ENCODE assay signal across 20 cellular contexts in the genomic region with DNA sequence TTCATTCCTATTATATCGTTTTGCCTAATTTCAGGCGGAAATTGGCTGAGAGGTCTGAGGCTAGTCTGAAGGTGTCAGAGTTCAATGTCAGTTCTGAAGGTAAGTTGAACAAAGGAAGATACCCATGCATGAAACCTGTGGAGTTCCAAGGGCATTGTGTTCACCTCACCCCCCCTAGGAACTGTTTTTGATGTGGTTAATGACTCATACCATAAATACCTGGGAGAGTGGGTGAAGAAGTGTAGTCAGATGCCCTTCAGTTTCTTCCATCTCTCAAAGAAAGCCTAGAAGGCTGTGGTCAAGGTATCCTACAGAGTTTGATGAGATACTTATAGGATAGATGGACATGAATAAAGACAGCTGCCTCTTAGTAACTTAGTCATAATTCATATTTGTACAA. TPM values are rescaled to one million over a fixed set of nuclear protein-coding genes. Genes with fewer than 3 reads are reported as not detected.
DNase-seq lines count a peak whose midpoint lies in the region; ATAC-seq and TF ChIP-seq lines count a peak whose summit lies in the region.
"Had no signal": no experiment of that assay in that cellular context is flagged by ENCODE, and none has a peak within 500 bp of the region (broad histone marks: within the 10 kb centered on the region; RNA-seq: fewer than 3 reads in every experiment).

No MANE protein-coding gene starts in this region.

- H3K79me2 ChIP-seq in HCT116 (ENCODE audit: insufficient read depth, low read length) (peaks cover 42% of the 10 kb centered on the region), mammary epithelial cell (ENCODE audit: insufficient read depth, low read length) (peaks cover 20% of the 10 kb centered on the region)

- H3K4me3 ChIP-seq in HCT116 (replicated peaks in 1 of 2; ENCODE audit: low read depth in 1 of 2, low read length in 2 of 2) = no peak overlapping the region
- H3K4me3 ChIP-seq in mammary epithelial cell (replicated peaks in 1 of 3; ENCODE audit: insufficient read depth in 1 of 3, low read depth in 2 of 3, low read length in 3 of 3) = no peak overlapping the region
- H3K4me3 ChIP-seq in esophagus muscularis mucosa = no peak overlapping the region
- H3K4me3 ChIP-seq in WERI-Rb-1 (ENCODE audit: low read depth, low read length) = no peak overlapping the region
- H3K4me3 ChIP-seq: HAP-1 had no signal

- TF ChIP-seq EP300 in esophagus muscularis mucosa (IDR thresholded peaks at IDR 0.05) = no peak

- intact Hi-C loops in HCT116 (cut with micrococcal nuclease) = loop anchor here (5.0 kb wide), 1 partner anchor 301 kb away; no protein-coding TSS in a partner anchor
- intact Hi-C loops in mammary epithelial cell (cut with micrococcal nuclease) = loop anchor here (10.0 kb wide), 1 partner anchor 304 kb away; no protein-coding TSS in a partner anchor
- intact Hi-C loops in esophagus muscularis mucosa (cut with DNase I) = no loop called here

- TF ChIP-seq CTCF in HCT116 (IDR thresholded peaks at IDR 0.05 in 2 of 3, conservative IDR thresholded peaks at IDR 0.05 in 1 of 3; ENCODE audit: borderline replicate concordance in 1 of 3, insufficient read depth in 1 of 3, low read depth in 2 of 3, low read length in 2 of 3) (no peak), mammary epithelial cell (conservative IDR thresholded peaks at IDR 0.05 in 1 of 2, IDR thresholded peaks at IDR 0.05 in 1 of 2; ENCODE audit: extremely low read depth in 1 of 2, insufficient read depth in 1 of 2, low read depth in 1 of 2, low read length in 2 of 2) (no peak), esophagus muscularis mucosa (IDR thresholded peaks at IDR 0.05) (no peak), WERI-Rb-1 (IDR thresholded peaks at IDR 0.05; ENCODE audit: low read depth, low read length) (no peak)

- POLR2A ChIA-PET in HCT116 (lab: Charles Lee) = no interaction called here

- in situ Hi-C loops in mammary epithelial cell (cut with MboI; ENCODE audit: low sequenced_read_pairs in 2 of 2) = no loop called here

- peaks cover 7% of the 10 kb centered on the region for H3K27me3 Mint-ChIP-seq in activated T-cell treated with anti-CD3 and anti-CD28 coated beads, Interleukin-2, amount 50 U/mL, for 24 hours

- no peak for DNase-seq in activated T-cell treated with anti-CD3 and anti-CD28 coated beads, Interleukin-2, amount 50 U/mL, for 24 hours
- DNase-seq in activated T-cell treated with anti-CD3 and anti-CD28 coated beads, Interleukin-2, amount 50 U/mL, for 1 hour = no peak
- DNase-seq in HCT116 (ENCODE audit: low read depth, low spot score) = peak; percentile 32
- DNase-seq in M059J (ENCODE audit: low read depth) = peak; percentile 68
- DNase-seq in mammary epithelial cell = peak; percentile 53
- DNase-seq in esophagus muscularis mucosa (ENCODE audit: extremely low spot score) = no peak
- no peak for DNase-seq in WERI-Rb-1
- DNase-seq: DMS153, KBM-7, NCI-H1048, NCI-H1436 treated with DMSO at 0.1 percent for 48 hours, NCI-H2081, NCI-H510A, NCI-H774, SHP77, SK-N-SH had no signal

- H2AFZ ChIP-seq in HCT116 (ENCODE audit: low read depth, low read length, poor library complexity, severe bottlenecking) (no peak overlapping the region), mammary epithelial cell (ENCODE audit: low read depth, low read length) (no peak overlapping the region)

- H3K4me3 Mint-ChIP-seq in activated T-cell treated with anti-CD3 and anti-CD28 coated beads, Interleukin-2, amount 50 U/mL, for 24 hours = no peak overlapping the region

- no peak overlapping the region for H3K27ac ChIP-seq in HCT116 (ENCODE audit: low read depth, low read length)
- H3K27ac ChIP-seq in mammary epithelial cell (ENCODE audit: insufficient read depth, low read depth, low read length) = no peak overlapping the region
- H3K27ac ChIP-seq in esophagus muscularis mucosa (replicated peaks in 1 of 4) = no peak overlapping the region
- H3K27ac ChIP-seq in WERI-Rb-1 = no peak overlapping the region
- H3K27ac ChIP-seq: C4-2B had no signal

- peak overlapping the region; percentile 62 for H3K27ac Mint-ChIP-seq in activated T-cell treated with anti-CD3 and anti-CD28 coated beads, Interleukin-2, amount 50 U/mL, for 24 hours

- H3K9ac ChIP-seq in HCT116 (ENCODE audit: low read length) (no peak overlapping the region), mammary epithelial cell (ENCODE audit: insufficient read depth, low read length) (no peak overlapping the region)
- H3K9ac ChIP-seq: SK-N-SH had no signal

- BruUV-seq in HCT116 (replicated peaks; lab: Mats Ljungman, UMichigan) = no TSS peak
- BruUV-seq in mammary epithelial cell (replicated peaks; lab: Mats Ljungman, UMichigan) = no TSS peak

- CTCF ChIA-PET in HCT116 (lab: Charles Lee) (no interaction called here), mammary epithelial cell (lab: Charles Lee; ENCODE audit: low non-redundant PET) (no interaction called here)

- H3K27me3 ChIP-seq in HCT116 (ENCODE audit: insufficient read depth, low read length) = no peaks in the 10 kb centered on the region
- H3K27me3 ChIP-seq in mammary epithelial cell (ENCODE audit: insufficient read depth, low read length) = no peaks in the 10 kb centered on the region
- no peaks in the 10 kb centered on the region for H3K27me3 ChIP-seq in esophagus muscularis mucosa
- peaks cover 7% of the 10 kb centered on the region for H3K27me3 ChIP-seq in WERI-Rb-1 (ENCODE audit: insufficient read depth, low read depth, severe bottlenecking)

- 52% methylated on average over 2 of the region's 2 CpGs for WGBS in mammary epithelial cell (ENCODE audit: low coverage, missing lambda C conversion rate)
- WGBS in esophagus muscularis mucosa = 91% methylated on average over 2 of the region's 2 CpGs

- H3K4me2 ChIP-seq in HCT116 (ENCODE audit: low read length) (peak overlapping the region; percentile 43), mammary epithelial cell (ENCODE audit: insufficient read depth, low read depth, low read length) (no peak overlapping the region)
- H3K4me2 ChIP-seq: SK-N-SH had no signal

- RAD21 ChIA-PET in HCT116 (lab: Charles Lee; ENCODE audit: low non-redundant PET in 1 of 2, low total read pairs in 2 of 2, uncharacterized antibody in 2 of 2, unreplicated experiment in 2 of 2) = no interaction called here

- ATAC-seq in HCT116 (peak; percentile 49; the same call in 1 of the 2 replicates), GM18873 (IDR thresholded peaks at IDR 0.05; ENCODE audit: low FRiP score, unreplicated experiment) (no peak)
- ATAC-seq: Panc1 had no signal

- H3K9me3 Mint-ChIP-seq in activated T-cell treated with anti-CD3 and anti-CD28 coated beads, Interleukin-2, amount 50 U/mL, for 24 hours = no peaks in the 10 kb centered on the region

- peaks cover 30% of the 10 kb centered on the region for H3K4me1 Mint-ChIP-seq in activated T-cell treated with anti-CD3 and anti-CD28 coated beads, Interleukin-2, amount 50 U/mL, for 24 hours (ENCODE audit: low read depth)

- no peaks in the 10 kb centered on the region for H3K9me3 ChIP-seq in HCT116 (ENCODE audit: control insufficient read depth in 1 of 2, insufficient read depth in 1 of 2, low read depth in 1 of 2, low read length in 2 of 2)
- H3K9me3 ChIP-seq in mammary epithelial cell (replicated peaks; ENCODE audit: insufficient read depth, low read length) = no peaks in the 10 kb centered on the region
- H3K9me3 ChIP-seq in esophagus muscularis mucosa = no peaks in the 10 kb centered on the region
- H3K9me3 ChIP-seq in WERI-Rb-1 (ENCODE audit: severe bottlenecking) = no peaks in the 10 kb centered on the region
- H3K9me3 ChIP-seq: HAP-1, SK-N-SH had no signal

- peaks cover 67% of the 10 kb centered on the region for H3K36me3 Mint-ChIP-seq in activated T-cell treated with anti-CD3 and anti-CD28 coated beads, Interleukin-2, amount 50 U/mL, for 24 hours (ENCODE audit: low read depth)

- H3K36me3 ChIP-seq in HCT116 (ENCODE audit: control insufficient read depth in 1 of 2, insufficient read depth in 2 of 2, low read length in 2 of 2) (peaks cover 19 to 26% of the 10 kb centered on the region in 2 experiments; a peak in 3 of 4 replicates), mammary epithelial cell (ENCODE audit: insufficient read depth, low read length) (peaks cover 10% of the 10 kb centered on the region), esophagus muscularis mucosa (peaks cover 3 to 57% (median 33%) of the 10 kb centered on the region in 4 donors), WERI-Rb-1 (peaks cover 32% of the 10 kb centered on the region)

- dilution Hi-C loops in mammary epithelial cell (cut with HindIII; ENCODE audit: low sequenced_read_pairs) = no loop called here

- no peaks in the 10 kb centered on the region for H3K9me2 ChIP-seq in HCT116 (ENCODE audit: insufficient read depth)
- H3K9me2 ChIP-seq: SK-N-SH had no signal

- no peak for TF ChIP-seq RAD21 in HCT116 (IDR thresholded peaks at IDR 0.05; ENCODE audit: low read depth)

- H3K4me1 ChIP-seq in HCT116 (ENCODE audit: control insufficient read depth in 1 of 2, insufficient read depth in 2 of 2, low read length in 2 of 2) (peaks cover 7 to 25% of the 10 kb centered on the region in 2 experiments; a peak in 3 of 4 replicates), mammary epithelial cell (ENCODE audit: insufficient read depth, low read length) (peaks cover 7% of the 10 kb centered on the region), esophagus muscularis mucosa (peaks cover 0 to 10% (median 5%) of the 10 kb centered on the region in 4 donors)

- 0 out of 2 replicates have a peak, but pooled peaks cover 5% of the 10 kb centered on the region for H4K20me1 ChIP-seq in HCT116 (ENCODE audit: insufficient read depth)
- H4K20me1 ChIP-seq in mammary epithelial cell (ENCODE audit: insufficient read depth, low read length) = no peaks in the 10 kb centered on the region

- TF ChIP-seq POLR2A in HCT116 (IDR thresholded peaks at IDR 0.05; ENCODE audit: borderline replicate concordance, extremely low read depth, insufficient read depth, insufficient read length) (no peak), esophagus muscularis mucosa (IDR thresholded peaks at IDR 0.05; ENCODE audit: low read depth) (no peak)

TF ChIP-seq in HCT116, 20 proteins besides CTCF, POLR2A, EP300 and RAD21 (continues in another document):
- TF ChIP-seq ZFX (IDR thresholded peaks at IDR 0.05) (no peak), TCF7L2 (IDR thresholded peaks at IDR 0.05; ENCODE audit: borderline replicate concordance, extremely low read depth, insufficient read depth, insufficient read length) (peak; percentile 73), JUND (IDR thresholded peaks at IDR 0.05) (peak; percentile 48; the same call in 1 of the 2 replicates), ELF1 (IDR thresholded peaks at IDR 0.05; ENCODE audit: borderline replicate concordance, low read depth) (no peak), POLR2AphosphoS5 (IDR thresholded peaks at IDR 0.05; ENCODE audit: low read depth, low read length) (peak; percentile 23; the same call in 1 of the 2 replicates), CBX3 (IDR thresholded peaks at IDR 0.05; ENCODE audit: low read depth) (no peak), CEBPB (IDR thresholded peaks at IDR 0.05; ENCODE audit: low read depth) (no peak), EGR1 (IDR thresholded peaks at IDR 0.05; ENCODE audit: low read depth) (peak; percentile 53)

RNA-seq across cellular contexts. Expression of gene UTP14A, which starts 2.7 kb away (rescaled TPM):
- total RNA-seq in HCT116 (2021; ENCODE audit: unreplicated experiment) (28.3 TPM), mammary epithelial cell (10 to 100 TPM; 15.8 to 25.9 TPM), esophagus muscularis mucosa (10 to 100 TPM in 3 of 4 donors, 1 to 10 TPM in 1; 9.6 to 16.1 (median 13.5) TPM)
- 7.3 and 13.1 TPM in 2 replicates for polyA plus RNA-seq in HCT116 (2012)
- total RNA-seq in M059J (2014; rRNA removed; shearing (Covaris generic)) = 16.9 and 37.5 TPM in 2 replicates
- 17.0 TPM for polyA plus RNA-seq in mammary epithelial cell
- 9.5 TPM for polyA minus RNA-seq in mammary epithelial cell

Comparison
In these comparisons a context has a peak if more than half of its experiments do, and no peak if none do; other contexts are left out.
1. DNase-seq: peak in HCT116 (single experiment), M059J (single experiment) and mammary epithelial cell (single experiment); none in activated T-cell treated with anti-CD3 and anti-CD28 coated beads, Interleukin-2, amount 50 U/mL, for 24 hours (single experiment), activated T-cell treated with anti-CD3 and anti-CD28 coated beads, Interleukin-2, amount 50 U/mL, for 1 hour (single experiment), esophagus muscularis mucosa (single experiment) and WERI-Rb-1 (single experiment).